In the genomic region with DNA sequence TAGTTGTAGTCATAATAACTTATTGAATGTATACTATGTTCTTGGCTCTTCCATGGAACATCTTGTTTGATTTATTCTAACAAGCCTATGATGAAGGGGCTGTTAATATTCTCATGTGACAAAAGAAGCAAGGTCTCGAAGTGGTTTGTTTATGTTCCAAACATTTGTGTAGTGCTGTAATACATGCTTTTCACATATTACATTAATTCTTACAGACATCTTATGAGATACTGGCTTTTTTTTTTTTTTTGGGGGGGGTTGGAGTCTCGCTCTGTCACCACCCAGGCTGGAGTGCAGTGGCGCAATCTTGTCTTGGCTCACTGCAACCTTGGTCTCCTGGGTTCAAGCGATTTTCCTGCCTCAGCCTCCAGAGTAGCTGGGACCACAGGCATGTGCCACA, we compare ENCODE assay signal across 24 cellular contexts.
DNase-seq lines count a peak whose midpoint lies in the region; ATAC-seq and TF ChIP-seq lines count a peak whose summit lies in the region.
"Had no signal": no experiment of that assay in that cellular context is flagged by ENCODE, and none has a peak within 500 bp of the region (broad histone marks: within the 10 kb centered on the region; RNA-seq: fewer than 3 reads in every experiment).

No MANE protein-coding gene starts in this region.

- no peak for TF ChIP-seq EP300 in gastroesophageal sphincter (IDR thresholded peaks at IDR 0.05)

- H3K4me3 ChIP-seq in cardiac fibroblast (replicated peaks in 1 of 2; ENCODE audit: low read depth in 2 of 2, low read length in 2 of 2) (no peak overlapping the region), gastroesophageal sphincter (no peak overlapping the region), mucosa of descending colon (no peak overlapping the region)
- H3K4me3 ChIP-seq: BLaER1 treated with 17β-estradiol and CSF1 and Interleukin-3, amounts not matched to agents 10 nM and 100 nM; K562 had no signal

- intact Hi-C loops in mucosa of descending colon (cut with DNase I, micrococcal nuclease): no loop called here

- no peak for TF ChIP-seq POLR2A in gastroesophageal sphincter (IDR thresholded peaks at IDR 0.05)

- H3K27me3 ChIP-seq in gastroesophageal sphincter: no peaks in the 10 kb centered on the region
- H3K27me3 ChIP-seq: BLaER1 treated with 17β-estradiol and CSF1 and Interleukin-3, amounts not matched to agents 10 nM and 100 nM had no signal

- peak; percentile 38 for DNase-seq in EH (ENCODE audit: low read depth)
- DNase-seq in cardiac fibroblast (ENCODE audit: low read depth in 2 of 2): peak; percentile 29 to 32
- DNase-seq in stromal cell of bone marrow (ENCODE audit: low read depth): peak; percentile 43
- no peak for DNase-seq in amniotic stem cell (lab: John Stamatoyannopoulos, UW)
- DNase-seq in mucosa of descending colon: no peak
- DNase-seq: AML-193; CD4-positive, alpha-beta T cell; COR-L47; DMS53; HCEC 1CT; NCI-H1105 treated with DMSO at 0.1 percent for 48 hours; NCI-H146; NCI-H1930; NCI-H446; NCI-H524 treated with DMSO at 0.1 percent for 48 hours; NCI-H774; NK-92 treated with Interleukin-12 subunit alpha and Interleukin-12 subunit beta, amount 100 ng/mL, for 24 hours; PC-3; SK-N-SH had no signal

- WGBS in gastroesophageal sphincter (ENCODE audit: low coverage in 1 of 2), 2 donors: 53 to 67% methylated on average over 3 of the region's 4 CpGs

- H3K9me3 ChIP-seq in gastroesophageal sphincter: no peaks in the 10 kb centered on the region
- H3K9me3 ChIP-seq in mucosa of descending colon: no peaks in the 10 kb centered on the region
- H3K9me3 ChIP-seq: BLaER1 treated with 17β-estradiol and CSF1 and Interleukin-3, amounts not matched to agents 10 nM and 100 nM; SK-N-SH had no signal

- H3K27ac ChIP-seq in gastroesophageal sphincter: no peak overlapping the region
- H3K27ac ChIP-seq: BLaER1 treated with 17β-estradiol and CSF1 and Interleukin-3, amounts not matched to agents 10 nM and 100 nM had no signal

- H3K36me3 ChIP-seq in gastroesophageal sphincter (no peaks in the 10 kb centered on the region), mucosa of descending colon (ENCODE audit: low read depth) (no peaks in the 10 kb centered on the region)

- ATAC-seq in gastroesophageal sphincter: peak; percentile 31
- no peak for ATAC-seq in HG03159 (IDR thresholded peaks at IDR 0.05; ENCODE audit: unreplicated experiment)
- ATAC-seq in mucosa of descending colon: no peak
- ATAC-seq: HepG2, K562, PC-3 had no signal

- H3K4me1 ChIP-seq in gastroesophageal sphincter (peaks cover 2 to 62% (median 12%) of the 10 kb centered on the region in 3 donors), mucosa of descending colon (ENCODE audit: low read depth) (peaks cover 8% of the 10 kb centered on the region)

- TF ChIP-seq CTCF in cardiac fibroblast (IDR thresholded peaks at IDR 0.05; ENCODE audit: low read depth, low read length) (no peak), gastroesophageal sphincter (IDR thresholded peaks at IDR 0.05) (no peak), mucosa of descending colon (IDR thresholded peaks at IDR 0.05) (no peak)

Comparison
In these comparisons a context has a peak if more than half of its experiments do, and no peak if none do; other contexts are left out.
1. DNase-seq: peak in EH (single experiment), cardiac fibroblast (2 of 2) and stromal cell of bone marrow (single experiment); none in amniotic stem cell (single experiment) and mucosa of descending colon (0 of 3).